Comparison of ENCODE assay signal across 12 cellular contexts in the genomic region with DNA sequence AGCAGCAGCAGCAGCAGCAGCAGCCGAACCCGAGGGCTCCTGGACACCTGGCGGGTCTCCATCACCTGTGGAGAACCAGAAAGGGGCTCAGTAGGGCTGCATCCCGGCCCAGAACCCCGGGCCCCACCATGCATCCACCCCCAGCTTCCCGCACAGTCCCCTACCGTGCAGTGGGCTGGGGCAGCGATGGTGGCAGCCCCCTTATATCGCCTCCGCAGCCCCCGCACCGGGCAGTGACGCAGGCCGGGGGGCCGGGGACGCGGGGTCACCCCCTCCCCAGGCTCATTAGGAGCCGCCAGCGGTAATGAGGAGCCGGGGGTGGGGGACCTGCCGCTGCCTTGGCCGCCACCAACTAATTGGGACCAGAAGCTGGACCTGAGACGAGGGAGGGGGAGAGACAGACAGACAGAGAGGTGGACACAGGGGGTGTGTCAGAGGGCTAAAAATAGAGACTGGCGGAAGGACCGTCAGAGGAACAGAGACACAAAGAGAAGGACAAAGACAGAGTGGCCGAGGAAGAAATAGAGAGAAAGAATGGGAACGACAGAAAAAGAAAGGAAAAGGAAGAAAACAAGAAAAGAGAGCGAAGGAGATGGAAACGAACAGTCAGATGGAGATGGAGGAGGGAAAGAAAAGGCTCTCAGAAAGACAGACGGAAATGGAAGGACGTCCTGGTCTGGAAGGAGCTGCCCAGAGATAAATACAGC. TPM values are rescaled to one million over a fixed set of nuclear protein-coding genes. Genes with fewer than 3 reads are reported as not detected.
DNase-seq lines count a peak whose midpoint lies in the region; ATAC-seq and TF ChIP-seq lines count a peak whose summit lies in the region.
"Had no signal": no experiment of that assay in that cellular context is flagged by ENCODE, and none has a peak within 500 bp of the region (broad histone marks: within the 10 kb centered on the region; RNA-seq: fewer than 3 reads in every experiment).

A gene with protein sequence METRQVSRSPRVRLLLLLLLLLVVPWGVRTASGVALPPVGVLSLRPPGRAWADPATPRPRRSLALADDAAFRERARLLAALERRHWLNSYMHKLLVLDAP (minus strand): TSS at position 164 of the 707 bp plus-strand sequence. CDS start 102 bp downstream, at position 62.

- H4K91ac ChIP-seq in mesenchymal stem cell (ENCODE audit: low read length): no peak within 1 kb of the TSS

- H3K27me3 ChIP-seq in right atrium auricular region: peaks cover 50 to 61% of the 10 kb centered on the region in 2 donors
- peaks cover 28% of the 10 kb centered on the region for H3K27me3 ChIP-seq in ascending aorta
- H3K27me3 ChIP-seq in mesenchymal stem cell (ENCODE audit: control insufficient read depth in 1 of 2, insufficient read depth in 1 of 2, low read length in 2 of 2): peaks cover 89 to 97% of the 10 kb centered on the region in 2 experiments
- H3K27me3 ChIP-seq in upper lobe of right lung: peaks cover 70% of the 10 kb centered on the region

- H2AK5ac ChIP-seq in mesenchymal stem cell (ENCODE audit: low read length, severe bottlenecking): no peak within 1 kb of the TSS

- DNase-seq in left ventricle myocardium superior (no peak), right atrium auricular region (ENCODE audit: low spot score) (no peak), ascending aorta (ENCODE audit: low spot score in 2 of 2) (no peak), mesenchymal stem cell (no peak), upper lobe of right lung (no peak), GOT3 (lab: John Stamatoyannopoulos, UW) (no peak)
- DNase-seq: foreskin fibroblast, NCI-H2227 treated with DMSO at 0.1 percent for 48 hours had no signal

- H4K8ac ChIP-seq in mesenchymal stem cell (ENCODE audit: low read length): no peak within 1 kb of the TSS

- no peak within 1 kb of the TSS for H2AFZ ChIP-seq in mesenchymal stem cell (ENCODE audit: low read depth, low read length)

- H3K9ac ChIP-seq in mesenchymal stem cell (ENCODE audit: low read length): no peak within 1 kb of the TSS

- H3K14ac ChIP-seq in mesenchymal stem cell (ENCODE audit: low read length in 2 of 2): no peak within 1 kb of the TSS

- peak within 1 kb of the TSS; percentile 31 for H3K4me2 ChIP-seq in mesenchymal stem cell (ENCODE audit: low read length, poor library complexity, severe bottlenecking)

- H3K79me1 ChIP-seq in mesenchymal stem cell (replicated peaks; ENCODE audit: low read length, poor library complexity, severe bottlenecking): no peaks in the 10 kb centered on the region

- no peaks in the 10 kb centered on the region for H3K9me3 ChIP-seq in right atrium auricular region
- no peaks in the 10 kb centered on the region for H3K9me3 ChIP-seq in ascending aorta
- H3K9me3 ChIP-seq in mesenchymal stem cell (ENCODE audit: control insufficient read depth, low read length): no peaks in the 10 kb centered on the region
- no peaks in the 10 kb centered on the region for H3K9me3 ChIP-seq in upper lobe of right lung

- ATAC-seq in left ventricle myocardium superior (peak; percentile 33), upper lobe of right lung (no peak), GM21717 (IDR thresholded peaks at IDR 0.05; ENCODE audit: unreplicated experiment) (no peak), GM18907 (IDR thresholded peaks at IDR 0.05; ENCODE audit: unreplicated experiment) (no peak)

- H3K23ac ChIP-seq in mesenchymal stem cell (ENCODE audit: low read length in 2 of 2): no peak within 1 kb of the TSS

- no peak within 1 kb of the TSS for H3K4ac ChIP-seq in mesenchymal stem cell (ENCODE audit: low read depth in 1 of 2, low read length in 2 of 2)

- no peak within 1 kb of the TSS for H2BK120ac ChIP-seq in mesenchymal stem cell (ENCODE audit: low read depth, low read length)

- H3K4me3 ChIP-seq in right atrium auricular region (peak within 1 kb of the TSS in 1 of 2 donors; percentile 35), ascending aorta (peak within 1 kb of the TSS; percentile 38 to 48), mesenchymal stem cell (ENCODE audit: insufficient read depth in 1 of 2, low read depth in 1 of 2, low read length in 2 of 2) (no peak within 1 kb of the TSS), upper lobe of right lung (peak within 1 kb of the TSS; percentile 16)

- H3K4me1 ChIP-seq in right atrium auricular region (peaks cover 0 to 41% of the 10 kb centered on the region in 2 donors), ascending aorta (peaks cover 6 to 22% of the 10 kb centered on the region in 2 donors), mesenchymal stem cell (ENCODE audit: control insufficient read depth, insufficient read depth, low read depth, low read length) (peaks cover 22% of the 10 kb centered on the region), upper lobe of right lung (peaks cover 17% of the 10 kb centered on the region)

- TF ChIP-seq CTCF in right atrium auricular region (IDR thresholded peaks at IDR 0.05) (no peak), ascending aorta (IDR thresholded peaks at IDR 0.05) (no peak), upper lobe of right lung (IDR thresholded peaks at IDR 0.05) (no peak)

- H3K18ac ChIP-seq in mesenchymal stem cell (ENCODE audit: low read depth in 1 of 2, low read length in 2 of 2): no peak within 1 kb of the TSS

- no peak within 1 kb of the TSS for H2BK15ac ChIP-seq in mesenchymal stem cell (ENCODE audit: low read depth, poor library complexity, severe bottlenecking)

- no peak within 1 kb of the TSS for H2BK12ac ChIP-seq in mesenchymal stem cell (ENCODE audit: low read length in 2 of 2)

- H2BK5ac ChIP-seq in mesenchymal stem cell (ENCODE audit: low read depth, low read length, poor library complexity, severe bottlenecking): no peak within 1 kb of the TSS

- intact Hi-C loops in left ventricle myocardium superior (cut with micrococcal nuclease): no loop called here
- intact Hi-C loops in ascending aorta (cut with DNase I): no loop called here
- intact Hi-C loops in upper lobe of right lung (cut with DNase I): no loop called here

- 28% methylated on average over 31 of the region's 31 CpGs for WGBS in mesenchymal stem cell

- H3K27ac ChIP-seq in right atrium auricular region: no peak within 1 kb of the TSS
- H3K27ac ChIP-seq in ascending aorta: no peak within 1 kb of the TSS
- no peak within 1 kb of the TSS for H3K27ac ChIP-seq in mesenchymal stem cell (ENCODE audit: low read length, poor library complexity, severe bottlenecking)
- H3K27ac ChIP-seq in upper lobe of right lung: no peak within 1 kb of the TSS

- H3K36me3 ChIP-seq in right atrium auricular region: no peaks in the 10 kb centered on the region
- H3K36me3 ChIP-seq in ascending aorta: no peaks in the 10 kb centered on the region
- no peaks in the 10 kb centered on the region for H3K36me3 ChIP-seq in mesenchymal stem cell (ENCODE audit: control insufficient read depth in 1 of 2, insufficient read depth in 2 of 2, low read depth in 1 of 2, low read length in 2 of 2)
- H3K36me3 ChIP-seq in upper lobe of right lung: no peaks in the 10 kb centered on the region

RNA-seq across cellular contexts. Expression of the gene that starts here (rescaled TPM):
- total RNA-seq in left ventricle myocardium superior: not detected
- not detected for total RNA-seq in right atrium auricular region
- total RNA-seq in ascending aorta: not detected
- polyA plus RNA-seq in mesenchymal stem cell (2013, experiment 1 of 2): not detected
- not detected for polyA plus RNA-seq in mesenchymal stem cell (2013, experiment 2 of 2)
- total RNA-seq in upper lobe of right lung: not detected
- total RNA-seq: neural crest cell; T-helper 2 cell treated with Interferon-gamma antibody and Interleukin-4, amounts not matched to agents 100 ng/mL and 5 ng/mL, for 36 hours had no signal

Comparison
In these comparisons a context has a peak if more than half of its experiments do, and no peak if none do; other contexts are left out.
1. Peak in ATAC-seq in left ventricle myocardium superior; RNA of the gene not detected or under 1 TPM.
2. H3K4me3 ChIP-seq: peak in ascending aorta (2 of 2) and upper lobe of right lung (single experiment); none in mesenchymal stem cell (0 of 2).